11 cellular contexts compared by ENCODE assay signal in genomic region chr1:72745413-72745812, GRCh38.
"Had no signal": no experiment of that assay in that cellular context is flagged by ENCODE, and none has a peak within 500 bp of the region (broad histone marks: within the 10 kb centered on the region; RNA-seq: fewer than 3 reads in every experiment).

No MANE protein-coding gene starts in this region.

- H3K27me3 ChIP-seq: adrenal gland, ascending aorta, body of pancreas, brain microvascular endothelial cell, breast epithelium, cardiac muscle cell had no signal

- H3K9me3 ChIP-seq: adrenal gland, ascending aorta, body of pancreas, breast epithelium had no signal

- H3K27ac ChIP-seq: adrenal gland, ascending aorta, body of pancreas, brain microvascular endothelial cell, breast epithelium, cardiac muscle cell had no signal

- ATAC-seq: activated naive CD4-positive, alpha-beta T cell treated with anti-CD3 and anti-CD28 coated beads, Interleukin-2, amount 50 U/mL, for 72 hours; activated naive CD8-positive, alpha-beta T cell treated with anti-CD3 and anti-CD28 coated beads, Interleukin-2, amount 50 U/mL, for 24 hours; activated T-cell treated with anti-CD3 and anti-CD28 coated beads, Interleukin-2, amount 50 U/mL, for 4 hours; activated T-cell treated with anti-CD3 and anti-CD28 coated beads, Interleukin-2, amount 50 U/mL, for 72 hours; activated T-helper 17 cell treated with anti-CD3 and anti-CD28 coated beads, Interleukin-2, amount 50 U/mL, for 72 hours; body of pancreas had no signal

- H3K4me3 ChIP-seq: adrenal gland, ascending aorta, body of pancreas, breast epithelium, cardiac muscle cell had no signal

- H3K36me3 ChIP-seq: adrenal gland, ascending aorta, brain microvascular endothelial cell, breast epithelium, cardiac muscle cell had no signal
